Comparison of ENCODE assay signal across 1 cellular context in genomic region chr12:114919479-114919878, GRCh38.
TF ChIP-seq lines count a peak whose summit lies in the region.

No MANE protein-coding gene starts in this region.

TF ChIP-seq in IMR-90, 13 proteins besides CTCF, POLR2A, EP300 and RAD21 (continued from another document):
- TF ChIP-seq, protein P1, sequence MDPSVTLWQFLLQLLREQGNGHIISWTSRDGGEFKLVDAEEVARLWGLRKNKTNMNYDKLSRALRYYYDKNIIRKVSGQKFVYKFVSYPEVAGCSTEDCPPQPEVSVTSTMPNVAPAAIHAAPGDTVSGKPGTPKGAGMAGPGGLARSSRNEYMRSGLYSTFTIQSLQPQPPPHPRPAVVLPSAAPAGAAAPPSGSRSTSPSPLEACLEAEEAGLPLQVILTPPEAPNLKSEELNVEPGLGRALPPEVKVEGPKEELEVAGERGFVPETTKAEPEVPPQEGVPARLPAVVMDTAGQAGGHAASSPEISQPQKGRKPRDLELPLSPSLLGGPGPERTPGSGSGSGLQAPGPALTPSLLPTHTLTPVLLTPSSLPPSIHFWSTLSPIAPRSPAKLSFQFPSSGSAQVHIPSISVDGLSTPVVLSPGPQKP (IDR thresholded peaks at IDR 0.05; ENCODE audit: borderline replicate concordance, low read depth, low read length) = no peak
- TF ChIP-seq USF2 (IDR thresholded peaks at IDR 0.05; ENCODE audit: low read depth, low read length) (no peak), MAFK (IDR thresholded peaks at IDR 0.05; ENCODE audit: low read depth, low read length) (no peak), CEBPB (IDR thresholded peaks at IDR 0.05; ENCODE audit: low read depth, low read length) (no peak), RFX5 (IDR thresholded peaks at IDR 0.05; ENCODE audit: low read depth, low read length) (no peak), FOS (IDR thresholded peaks at IDR 0.05; ENCODE audit: low read depth, low read length) (no peak), CHD1 (IDR thresholded peaks at IDR 0.05; ENCODE audit: low read depth, low read length) (no peak), RCOR1 (IDR thresholded peaks at IDR 0.05; ENCODE audit: insufficient replicate concordance, low read length) (no peak), BHLHE40 (IDR thresholded peaks at IDR 0.05; ENCODE audit: low read depth, low read length) (no peak), MAZ (IDR thresholded peaks at IDR 0.05; ENCODE audit: borderline replicate concordance, low read depth, low read length) (no peak), NFE2L2 (IDR thresholded peaks at IDR 0.05; ENCODE audit: low read depth, low read length) (no peak), SMC3 (IDR thresholded peaks at IDR 0.05; ENCODE audit: low read depth, low read length) (no peak)
